In the genomic region with DNA sequence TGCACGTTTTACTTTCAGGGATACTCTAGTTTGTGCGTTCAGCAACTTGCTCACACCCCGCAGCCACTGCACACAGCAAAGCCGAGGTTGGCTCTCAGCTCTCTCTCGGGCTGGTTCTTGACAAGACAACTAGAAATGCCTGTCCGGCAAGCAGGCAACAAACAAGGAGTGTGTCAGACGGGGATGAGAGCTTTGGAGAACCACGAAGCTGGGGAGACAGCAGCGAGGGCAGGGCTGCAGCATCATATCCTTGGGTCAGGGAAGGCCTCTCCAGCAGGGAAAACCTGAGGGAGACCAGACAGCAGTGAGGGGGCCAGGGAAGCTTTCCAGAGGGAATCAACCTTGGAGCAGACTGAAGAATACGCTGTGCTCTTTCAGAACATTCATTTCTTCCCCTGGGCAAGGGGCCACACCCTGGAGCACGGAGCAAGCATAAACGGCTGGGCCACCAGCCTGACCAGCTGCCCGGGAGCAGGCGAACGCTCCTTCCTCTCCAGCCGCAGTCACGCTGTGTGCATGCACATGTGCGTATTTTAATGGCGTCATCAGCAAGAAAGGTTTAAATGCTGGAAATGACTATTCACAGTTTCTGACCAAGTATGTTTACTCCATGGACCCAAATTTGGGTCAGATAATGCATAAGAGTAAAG, we compare ENCODE assay signal across 9 cellular contexts. TPM values are rescaled to one million over a fixed set of nuclear protein-coding genes. Genes with fewer than 3 reads are reported as not detected.
DNase-seq lines count a peak whose midpoint lies in the region; ATAC-seq and TF ChIP-seq lines count a peak whose summit lies in the region.
"Had no signal": no experiment of that assay in that cellular context is flagged by ENCODE, and none has a peak within 500 bp of the region (broad histone marks: within the 10 kb centered on the region; RNA-seq: fewer than 3 reads in every experiment).

No MANE protein-coding gene starts in this region.

- peak overlapping the region; percentile 1 for H2AK9ac ChIP-seq in IMR-90 (replicated peaks; ENCODE audit: low read depth, low read length, poor library complexity)

- H2BK5ac ChIP-seq in IMR-90 (ENCODE audit: low read depth, low read length, poor library complexity, severe bottlenecking) = peak overlapping the region; percentile 48

- no peak overlapping the region; the same call in 1 of the 2 replicates for H2BK20ac ChIP-seq in IMR-90 (ENCODE audit: low read depth, low read length)

- POLR2A ChIA-PET in IMR-90 (lab: Charles Lee; ENCODE audit: unreplicated experiment) = no interaction called here

- no peak for TF ChIP-seq RAD21 in IMR-90 (IDR thresholded peaks at IDR 0.05; ENCODE audit: low read length)

- in situ Hi-C loops in IMR-90 (cut with MboI; ENCODE audit: low sequenced_read_pairs) = no loop called here

- peak overlapping the region; percentile 13 to 73; a peak in 3 of 4 replicates for H4K8ac ChIP-seq in IMR-90 (ENCODE audit: low read depth in 2 of 2, low read length in 2 of 2)

- H3K4ac ChIP-seq in IMR-90 (ENCODE audit: low read depth, low read length) = peak overlapping the region; percentile 67

- no TSS peak for BruUV-seq in IMR-90 (replicated peaks; lab: Mats Ljungman, UMichigan)

- H3K4me3 ChIP-seq in IMR-90 (ENCODE audit: insufficient read depth, low read depth, low read length) (no peak overlapping the region), cardiac fibroblast (replicated peaks in 1 of 2; ENCODE audit: low read depth in 2 of 2, low read length in 2 of 2) (peak overlapping the region in 1 of 2 donors; percentile 18), left lung (no peak overlapping the region), stomach (peak overlapping the region in 1 of 4 donors; percentile 4)

- peak overlapping the region; percentile 85; the same call in 1 of the 2 replicates for H2AK5ac ChIP-seq in IMR-90 (ENCODE audit: low read depth, low read length)

- H3K27ac ChIP-seq in IMR-90 (ENCODE audit: insufficient read depth, low read length) = peak overlapping the region; percentile 72
- peak overlapping the region; percentile 51 to 74 for H3K27ac ChIP-seq in left lung
- H3K27ac ChIP-seq in stomach = peak overlapping the region; percentile 41 to 89 (median 70)

- 62% methylated on average over 12 of the region's 19 CpGs; no CpG with 5 or more reads in 1 of the 2 experiments for WGBS in IMR-90 (ENCODE audit: extremely low coverage in 2 of 2, insufficient read length in 1 of 2), 2 experiments
- WGBS in stomach, 5 donors = 66 to 72% (median 70%) methylated on average over 18 to 19 of the region's 19 CpGs

- peak overlapping the region; percentile 65 for H3K23ac ChIP-seq in IMR-90 (ENCODE audit: low read depth, low read length)

- peak overlapping the region; percentile 30 for H3K9ac ChIP-seq in IMR-90 (ENCODE audit: low read depth, low read length)

- H2AFZ ChIP-seq in IMR-90 (replicated peaks; ENCODE audit: low read length, poor library complexity) = peak overlapping the region; percentile 59

- no peak for TF ChIP-seq CTCF in IMR-90 (conservative IDR thresholded peaks at IDR 0.05; ENCODE audit: low read depth, low read length)
- no peak for TF ChIP-seq CTCF in cardiac fibroblast (IDR thresholded peaks at IDR 0.05; ENCODE audit: low read depth, low read length)
- no peak for TF ChIP-seq CTCF in left lung (IDR thresholded peaks at IDR 0.05)
- TF ChIP-seq CTCF in stomach (IDR thresholded peaks at IDR 0.05) = no peak

- H3K4me1 ChIP-seq in IMR-90 (ENCODE audit: control insufficient read depth, insufficient read depth, low read length) (peaks cover 43% of the 10 kb centered on the region), left lung (peaks cover 30 to 97% of the 10 kb centered on the region in 2 donors), stomach (peaks cover 27 to 78% (median 55%) of the 10 kb centered on the region in 4 donors)

- dilution Hi-C loops in IMR-90 (cut with HindIII; ENCODE audit: low sequenced_read_pairs, unreplicated experiment) = no loop called here

- H3K9me1 ChIP-seq in IMR-90 (ENCODE audit: insufficient read depth, low read length) = peaks cover 34% of the 10 kb centered on the region

- CTCF ChIA-PET in IMR-90 (lab: Yijun Ruan, JAX) = interaction anchor here (1.5 kb wide), 1 partner anchor 11 kb away, joined by 3 read pairs; no protein-coding TSS in a partner anchor

- H3K18ac ChIP-seq in IMR-90 (ENCODE audit: low read depth, low read length) = peak overlapping the region; percentile 67

- peak overlapping the region; percentile 65 for H2BK120ac ChIP-seq in IMR-90 (ENCODE audit: low read depth, low read length)

- no peak overlapping the region for H3K56ac ChIP-seq in IMR-90 (ENCODE audit: extremely low read depth, insufficient read depth, low read length)

- H4K5ac ChIP-seq in IMR-90 (ENCODE audit: low read depth, low read length) = peak overlapping the region; percentile 69

- H4K91ac ChIP-seq in IMR-90 (ENCODE audit: insufficient read depth, low read depth, low read length) = peak overlapping the region; percentile 64

- peaks cover 22% of the 10 kb centered on the region for H4K20me1 ChIP-seq in IMR-90 (ENCODE audit: insufficient read depth, low read length)

- TF ChIP-seq POLR2A in IMR-90 (IDR thresholded peaks at IDR 0.05; ENCODE audit: low read depth, low read length) = no peak
- TF ChIP-seq POLR2A in stomach (IDR thresholded peaks at IDR 0.05) = no peak

- peak overlapping the region; percentile 64 for H3K4me2 ChIP-seq in IMR-90 (ENCODE audit: low read depth, low read length)

- H3K36me3 ChIP-seq in IMR-90 (ENCODE audit: control insufficient read depth, insufficient read depth, low read length) (peaks cover 4% of the 10 kb centered on the region), left lung (no peaks in the 10 kb centered on the region), stomach (no peaks in the 10 kb centered on the region)

- DNase-seq in IMR-90 (peak; percentile 35), cardiac fibroblast (ENCODE audit: low read depth in 2 of 2) (peak; percentile 45 to 81), left lung (no peak), stomach (no peak), NCI-H1417 (lab: John Stamatoyannopoulos, UW) (no peak), DMS 273 treated with DMSO at 0.1 percent for 48 hours (lab: John Stamatoyannopoulos, UW) (no peak), HuH-7 (ENCODE audit: low spot score) (no peak)
- DNase-seq in stimulated activated CD4-positive, alpha-beta T cell treated with anti-CD3 and anti-CD28 coated beads, Interleukin-2, amount 100 ng/mL, for 48 hours = no peak
- DNase-seq: activated B cell treated with CpG ODN at 0.5 μM for 24 hours had no signal

- peak overlapping the region; percentile 34; the same call in 2 of the 3 replicates for H2BK15ac ChIP-seq in IMR-90 (ENCODE audit: low read depth, low read length)

- intact Hi-C loops in IMR-90 (cut with micrococcal nuclease) = no loop called here
- intact Hi-C loops in left lung (cut with DNase I) = loop anchor here in 1 of 2 donors (10.0 kb wide), 1 partner anchor 52 kb away; no protein-coding TSS in a partner anchor
- intact Hi-C loops in stomach (cut with DNase I; ENCODE audit: low total_unique reads) = no loop called here

- H3K9me3 ChIP-seq in IMR-90 (ENCODE audit: control insufficient read depth, insufficient read depth, low read length) (no peaks in the 10 kb centered on the region), left lung (no peaks in the 10 kb centered on the region), stomach (no peaks in the 10 kb centered on the region)

- H3K27me3 ChIP-seq in IMR-90 (ENCODE audit: control insufficient read depth, insufficient read depth, low read length) = no peaks in the 10 kb centered on the region
- no peaks in the 10 kb centered on the region for H3K27me3 ChIP-seq in left lung
- no peaks in the 10 kb centered on the region for H3K27me3 ChIP-seq in stomach

- no peak for TF ChIP-seq EP300 in stomach (IDR thresholded peaks at IDR 0.05)

- H3K79me1 ChIP-seq in IMR-90 (ENCODE audit: low read depth in 1 of 2, low read length in 2 of 2) = peaks cover 3 to 74% of the 10 kb centered on the region in 2 experiments; a peak in 3 of 4 replicates

- ATAC-seq in IMR-90 (ENCODE audit: low read depth) (no peak), left lung (peak; percentile 30)

- H3K14ac ChIP-seq in IMR-90 (replicated peaks; ENCODE audit: low read depth, low read length) = peak overlapping the region; percentile 73

TF ChIP-seq in IMR-90, 13 proteins besides CTCF, POLR2A, EP300 and RAD21:
- TF ChIP-seq MAZ (IDR thresholded peaks at IDR 0.05; ENCODE audit: borderline replicate concordance, low read depth, low read length) (no peak), RCOR1 (IDR thresholded peaks at IDR 0.05; ENCODE audit: insufficient replicate concordance, low read length) (no peak), CEBPB (IDR thresholded peaks at IDR 0.05; ENCODE audit: low read depth, low read length) (no peak), MXI1 (IDR thresholded peaks at IDR 0.05; ENCODE audit: borderline replicate concordance, low read depth, low read length) (no peak), CHD1 (IDR thresholded peaks at IDR 0.05; ENCODE audit: low read depth, low read length) (no peak), SMC3 (IDR thresholded peaks at IDR 0.05; ENCODE audit: low read depth, low read length) (no peak), BHLHE40 (IDR thresholded peaks at IDR 0.05; ENCODE audit: low read depth, low read length) (no peak), NFE2L2 (IDR thresholded peaks at IDR 0.05; ENCODE audit: low read depth, low read length) (no peak), FOS (IDR thresholded peaks at IDR 0.05; ENCODE audit: low read depth, low read length) (no peak)
- TF ChIP-seq, protein P1, sequence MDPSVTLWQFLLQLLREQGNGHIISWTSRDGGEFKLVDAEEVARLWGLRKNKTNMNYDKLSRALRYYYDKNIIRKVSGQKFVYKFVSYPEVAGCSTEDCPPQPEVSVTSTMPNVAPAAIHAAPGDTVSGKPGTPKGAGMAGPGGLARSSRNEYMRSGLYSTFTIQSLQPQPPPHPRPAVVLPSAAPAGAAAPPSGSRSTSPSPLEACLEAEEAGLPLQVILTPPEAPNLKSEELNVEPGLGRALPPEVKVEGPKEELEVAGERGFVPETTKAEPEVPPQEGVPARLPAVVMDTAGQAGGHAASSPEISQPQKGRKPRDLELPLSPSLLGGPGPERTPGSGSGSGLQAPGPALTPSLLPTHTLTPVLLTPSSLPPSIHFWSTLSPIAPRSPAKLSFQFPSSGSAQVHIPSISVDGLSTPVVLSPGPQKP (IDR thresholded peaks at IDR 0.05; ENCODE audit: borderline replicate concordance, low read depth, low read length) = no peak

RNA-seq across cellular contexts. Expression of gene CHSY1, which starts 58.7 kb away (rescaled TPM):
- total RNA-seq in IMR-90 (2012; rRNA removed) (53.2 and 55.3 TPM in 2 replicates), left lung (10 to 100 TPM; 33.3 to 34.6 TPM), stomach (10 to 100 TPM; 20.7 to 57.1 (median 35.1) TPM)
- polyA plus RNA-seq in IMR-90 (2012; rRNA removed) (40.5 and 40.9 TPM in 2 replicates), stomach (10 to 100 TPM in 1 of 3 donors, 1 to 10 TPM in 2; 4.7 to 11.8 (median 9.0) TPM)
- polyA plus RNA-seq in IMR-90 (2012; cell fraction: cytosol; rRNA removed) = 12.6 and 25.0 TPM in 2 replicates
- 7.3 and 45.0 TPM in 2 replicates for polyA plus RNA-seq in IMR-90 (2012; cell fraction: nucleus; rRNA removed; ENCODE audit: low replicate concordance)

Comparison
In these comparisons a context has a peak if more than half of its experiments do, and no peak if none do; other contexts are left out.
1. DNase-seq: peak in IMR-90 (single experiment) and cardiac fibroblast (2 of 2); none in left lung (0 of 2), stomach (single experiment), stimulated activated CD4-positive, alpha-beta T cell treated with anti-CD3 and anti-CD28 coated beads, Interleukin-2, amount 100 ng/mL, for 48 hours (0 of 2), NCI-H1417 (0 of 3), DMS 273 treated with DMSO at 0.1 percent for 48 hours (single experiment) and HuH-7 (single experiment).
2. Peak in every context shown above with its lines, with median percentiles within 50 percentile points of each other: H3K27ac ChIP-seq.